ENCODE assay signal across 1 cellular context in genomic region chr1:221723918-221724263, GRCh38.
TF ChIP-seq lines count a peak whose summit lies in the region.

No MANE protein-coding gene starts in this region.

TF ChIP-seq in HepG2, 621 proteins besides CTCF, POLR2A, EP300 and RAD21:
- TF ChIP-seq ZNF800 (CRISPR knock-in tag; IDR thresholded peaks at IDR 0.05), result no peak
- TF ChIP-seq ZNF329 (CRISPR knock-in tag; IDR thresholded peaks at IDR 0.05; ENCODE audit: low read depth), result no peak
- no peak for TF ChIP-seq HOMEZ (CRISPR knock-in tag; IDR thresholded peaks at IDR 0.05; ENCODE audit: low read depth)
- no peak for TF ChIP-seq PAX8 (CRISPR knock-in tag; IDR thresholded peaks at IDR 0.05; ENCODE audit: borderline replicate concordance)
- no peak for TF ChIP-seq CEBPB (IDR thresholded peaks at IDR 0.05; ENCODE audit: borderline replicate concordance, low read depth, low read length)
- TF ChIP-seq KIAA2018 (CRISPR knock-in tag; IDR thresholded peaks at IDR 0.05; ENCODE audit: borderline replicate concordance), result no peak
- no peak for TF ChIP-seq ZNF749 (CRISPR knock-in tag; IDR thresholded peaks at IDR 0.05; ENCODE audit: borderline replicate concordance)
- no peak for TF ChIP-seq ONECUT2 (CRISPR knock-in tag; IDR thresholded peaks at IDR 0.05)
- TF ChIP-seq ZNF605 (CRISPR knock-in tag; IDR thresholded peaks at IDR 0.05), result no peak
- TF ChIP-seq IRF2 (CRISPR knock-in tag; IDR thresholded peaks at IDR 0.05), result no peak
- no peak for TF ChIP-seq ZNF598 (CRISPR knock-in tag; IDR thresholded peaks at IDR 0.05; ENCODE audit: borderline replicate concordance)
- TF ChIP-seq ETS1 (CRISPR knock-in tag; IDR thresholded peaks at IDR 0.05), result no peak
